8 cellular contexts compared by ENCODE assay signal in genomic region chr17:18258356-18259038, GRCh38. TPM values are rescaled to one million over a fixed set of nuclear protein-coding genes. Genes with fewer than 3 reads are reported as not detected.
A peak's percentile ranks its signal among the peaks of the same experiment; 100 is the strongest.
DNase-seq lines count a peak whose midpoint lies in the region; ATAC-seq and TF ChIP-seq lines count a peak whose summit lies in the region.

TSS of gene FLII (minus strand) at chr17:18258738. CDS start at chr17:18258690, 48 bp downstream.

- ATAC-seq in GM19023 (IDR thresholded peaks at IDR 0.05; ENCODE audit: unreplicated experiment) (peak; percentile 29), left lobe of liver (peak; percentile 72)

- H3K27ac ChIP-seq in AG04450 (ENCODE audit: low read depth, low read length) = peak within 1 kb of the TSS; percentile 73

- CTCF ChIA-PET in AG04450 (lab: Charles Lee) = interaction anchor here (1.0 kb wide), 1 partner anchor 10 kb away, joined by 3 read pairs; no protein-coding TSS in a partner anchor

- H3K9me3 ChIP-seq in AG04450 (ENCODE audit: control insufficient read depth, insufficient read depth, low read length) = no peaks in the 10 kb centered on the region; the same call in 1 of the 2 replicates

- H3K27me3 ChIP-seq in AG04450 (ENCODE audit: control insufficient read depth, insufficient read depth, low read length) = no peaks in the 10 kb centered on the region

- no peak for TF ChIP-seq CTCF in AG04450 (IDR thresholded peaks at IDR 0.05; ENCODE audit: low read depth, low read length)

- H3K4me3 ChIP-seq in AG04450 (ENCODE audit: low read depth, low read length) = peak within 1 kb of the TSS; percentile 83

- POLR2A ChIA-PET in AG04450 (lab: Yijun Ruan, JAX) = no interaction called here

- DNase-seq in AG04450 (ENCODE audit: low read depth, low spot score) = no peak
- DNase-seq in LoVo (ENCODE audit: low spot score) = peak; percentile 72
- DNase-seq in activated CD4-positive, alpha-beta T cell treated with anti-CD3 and anti-CD28 coated beads, Interleukin-2, amount 50 U/mL, for 1 hour = peak; percentile 53
- DNase-seq in dermis blood vessel endothelial cell = no peak
- peak; percentile 77 for DNase-seq in left lobe of liver (ENCODE audit: low spot score)
- DNase-seq in stimulated activated CD4-positive, alpha-beta T cell treated with anti-CD3 and anti-CD28 coated beads, Interleukin-1b, Interleukin-23, amount 100 ng/mL, for 4 hours (ENCODE audit: low read depth in 2 of 2) = peak; percentile 31 to 65
- no peak for DNase-seq in NCI-H226

RNA-seq across cellular contexts. Expression of gene FLII, which starts in this region (rescaled TPM):
- 192 and 235 TPM in 2 replicates for polyA plus RNA-seq in AG04450 (2011; rRNA removed)
- 360 and 447 TPM in 2 replicates for polyA minus RNA-seq in AG04450 (2011; rRNA and poly(A)+ RNA removed)
- total RNA-seq in dermis blood vessel endothelial cell (409 and 588 TPM in 2 replicates), left lobe of liver (102 TPM)

Comparison
In these comparisons a context has a peak if more than half of its experiments do, and no peak if none do; other contexts are left out.
1. DNase-seq: peak in LoVo (single experiment), activated CD4-positive, alpha-beta T cell treated with anti-CD3 and anti-CD28 coated beads, Interleukin-2, amount 50 U/mL, for 1 hour (single experiment), left lobe of liver (single experiment) and stimulated activated CD4-positive, alpha-beta T cell treated with anti-CD3 and anti-CD28 coated beads, Interleukin-1b, Interleukin-23, amount 100 ng/mL, for 4 hours (2 of 2); none in AG04450 (single experiment), dermis blood vessel endothelial cell (single experiment) and NCI-H226 (single experiment).